8 cellular contexts compared by ENCODE assay signal in genomic region chr20:62623488-62624324, GRCh38. TPM values are rescaled to one million over a fixed set of nuclear protein-coding genes. Genes with fewer than 3 reads are reported as not detected.
DNase-seq lines count a peak whose midpoint lies in the region; ATAC-seq lines count a peak whose summit lies in the region.

No MANE protein-coding gene starts in this region.

- peak; percentile 66 for DNase-seq in NCI-H69 (lab: John Stamatoyannopoulos, UW)
- peak; percentile 96 for DNase-seq in activated CD4-positive, alpha-beta memory T cell treated with anti-CD3 and anti-CD28 coated beads, Interleukin-2, amount 10 ng/mL, durations not matched to agents 7 days and 5 days
- peak; percentile 60 for DNase-seq in effector CD8-positive, alpha-beta T cell (lab: John Stamatoyannopoulos, UW)
- peak; percentile 95 for DNase-seq in stimulated activated CD8-positive, alpha-beta memory T cell treated with anti-CD3 and anti-CD28 coated beads, Interleukin-4, amount 100 ng/mL, for 48 hours

- peak overlapping the region; percentile 56 for H3K27ac ChIP-seq in ACC112 (ENCODE audit: low read depth, low read length)

- no peaks in the 10 kb centered on the region for H3K79me2 ChIP-seq in ACC112 (ENCODE audit: control insufficient read depth, insufficient read depth, low read length, unreplicated experiment)

- H3K4me1 Mint-ChIP-seq in activated CD4-positive, alpha-beta memory T cell treated with anti-CD3 and anti-CD28 coated beads, Interleukin-2, amount 10 ng/mL, durations not matched to agents 7 days and 5 days, result peaks cover 48% of the 10 kb centered on the region

- no peaks in the 10 kb centered on the region for H3K27me3 Mint-ChIP-seq in activated CD4-positive, alpha-beta memory T cell treated with anti-CD3 and anti-CD28 coated beads, Interleukin-2, amount 10 ng/mL, durations not matched to agents 7 days and 5 days

- no peaks in the 10 kb centered on the region for H3K36me3 ChIP-seq in ACC112 (ENCODE audit: insufficient read depth, low read length)

- CTCF ChIA-PET in activated CD4-positive, alpha-beta memory T cell treated with anti-CD3 and anti-CD28 coated beads, Interleukin-2, amount 10 ng/mL, durations not matched to agents 7 days and 5 days (lab: Charles Lee), result interaction anchor here (0.6 to 2.0 kb wide), 8 partner anchors 12 to 385 kb away, joined by 3 to 10 read pairs (median 4); partner anchors contain the start of gene MRGBP

- H3K27ac Mint-ChIP-seq in activated CD4-positive, alpha-beta memory T cell treated with anti-CD3 and anti-CD28 coated beads, Interleukin-2, amount 10 ng/mL, durations not matched to agents 7 days and 5 days, result peak overlapping the region; percentile 97

- H3K9me3 Mint-ChIP-seq in activated CD4-positive, alpha-beta memory T cell treated with anti-CD3 and anti-CD28 coated beads, Interleukin-2, amount 10 ng/mL, durations not matched to agents 7 days and 5 days, result no peaks in the 10 kb centered on the region

- no peak overlapping the region for H2AFZ ChIP-seq in ACC112 (ENCODE audit: low read length, unreplicated experiment)

- H3K9me3 ChIP-seq in mononuclear cell (ENCODE audit: low read depth, low read length), result no peaks in the 10 kb centered on the region

- no peak overlapping the region for H3K4me3 ChIP-seq in ACC112 (ENCODE audit: low read depth, low read length)
- H3K4me3 ChIP-seq in mononuclear cell (ENCODE audit: low read length), result peak overlapping the region; percentile 15

- H3K27me3 ChIP-seq in ACC112 (ENCODE audit: insufficient read depth, low read length) (no peaks in the 10 kb centered on the region), mononuclear cell (ENCODE audit: insufficient read depth, low read length) (no peaks in the 10 kb centered on the region)

- peaks cover 12% of the 10 kb centered on the region for H3K4me1 ChIP-seq in ACC112 (ENCODE audit: control insufficient read depth, insufficient read depth, low read length, unreplicated experiment)
- H3K4me1 ChIP-seq in mononuclear cell (ENCODE audit: insufficient read depth, low read length), result peaks cover 55% of the 10 kb centered on the region

- H3K4me3 Mint-ChIP-seq in activated CD4-positive, alpha-beta memory T cell treated with anti-CD3 and anti-CD28 coated beads, Interleukin-2, amount 10 ng/mL, durations not matched to agents 7 days and 5 days, result peak overlapping the region; percentile 65

- POLR2A ChIA-PET in activated CD4-positive, alpha-beta memory T cell treated with anti-CD3 and anti-CD28 coated beads, Interleukin-2, amount 10 ng/mL, durations not matched to agents 7 days and 5 days (lab: Charles Lee), result interaction anchor here (1.0 to 4.5 kb wide), 9 partner anchors 10 to 216 kb away, joined by 3 to 44 read pairs (median 4); partner anchors contain the start of gene SLCO4A1

- ATAC-seq in GM18520 (IDR thresholded peaks at IDR 0.05; ENCODE audit: unreplicated experiment) (peak; percentile 60), HG02981 (IDR thresholded peaks at IDR 0.05; ENCODE audit: unreplicated experiment) (peak; percentile 79)

- H3K36me3 Mint-ChIP-seq in activated CD4-positive, alpha-beta memory T cell treated with anti-CD3 and anti-CD28 coated beads, Interleukin-2, amount 10 ng/mL, durations not matched to agents 7 days and 5 days (ENCODE audit: low read depth), result no peaks in the 10 kb centered on the region

RNA-seq across cellular contexts. Expression of gene SLCO4A1, which starts 18.6 kb away (rescaled TPM):
- total RNA-seq in activated CD4-positive, alpha-beta memory T cell treated with anti-CD3 and anti-CD28 coated beads, Interleukin-2, amount 10 ng/mL, durations not matched to agents 7 days and 5 days, result 10 to 100 TPM; 51.5 to 51.7 TPM
- 0.73 TPM for total RNA-seq in mononuclear cell

Comparison
In these comparisons a context has a peak if more than half of its experiments do, and no peak if none do; other contexts are left out.
1. RNA of gene SLCO4A1, which starts 18.6 kb away (total RNA-seq): 51.5 to 51.7 TPM in activated CD4-positive, alpha-beta memory T cell treated with anti-CD3 and anti-CD28 coated beads, Interleukin-2, amount 10 ng/mL, durations not matched to agents 7 days and 5 days; 0.73 TPM in mononuclear cell (single experiment); every median in the first group is over 10 times any median in the second.
2. Peak in every context shown above with its lines, with median percentiles within 50 percentile points of each other: DNase-seq.